19 cellular contexts compared by ENCODE assay signal in genomic region chr11:93552874-93553273, GRCh38. TPM values are rescaled to one million over a fixed set of nuclear protein-coding genes. Genes with fewer than 3 reads are reported as not detected.
A peak's percentile ranks its signal among the peaks of the same experiment; 100 is the strongest.
DNase-seq lines count a peak whose midpoint lies in the region; ATAC-seq, FAIRE-seq and TF ChIP-seq lines count a peak whose summit lies in the region.
"Had no signal": no experiment of that assay in that cellular context is flagged by ENCODE, and none has a peak within 500 bp of the region (broad histone marks: within the 10 kb centered on the region; RNA-seq: fewer than 3 reads in every experiment).

No MANE protein-coding gene starts in this region.

- H3F3A ChIP-seq in neural progenitor cell (ENCODE audit: low read depth): no peaks in the 10 kb centered on the region

- BruUV-seq in GM12878 (replicated peaks; lab: Mats Ljungman, UMichigan): no TSS peak

- H3K27ac ChIP-seq in GM12878 (ENCODE audit: control insufficient read depth, insufficient read depth): no peak overlapping the region
- H3K27ac ChIP-seq in right lobe of liver: no peak overlapping the region
- H3K27ac ChIP-seq in small intestine (ENCODE audit: low read depth in 1 of 2, low read length in 1 of 2): no peak overlapping the region
- no peak overlapping the region for H3K27ac ChIP-seq in ovary
- no peak overlapping the region for H3K27ac ChIP-seq in neural progenitor cell
- H3K27ac ChIP-seq: GM23248 had no signal

- CTCF ChIA-PET in GM12878 (lab: Yijun Ruan, JAX): interaction anchor here (0.7 to 1.4 kb wide), 2 partner anchors 297 to 317 kb away, joined by 3 read pairs; no protein-coding TSS in a partner anchor

- H3K9ac ChIP-seq in GM12878 (ENCODE audit: control insufficient read depth, insufficient read depth, low read length) (no peak overlapping the region), neural progenitor cell (no peak overlapping the region)
- H3K9ac ChIP-seq: GM23248 had no signal

- H3K9me3 ChIP-seq in GM12878 (replicated peaks; ENCODE audit: control insufficient read depth, insufficient read depth, low read length) (no peaks in the 10 kb centered on the region), right lobe of liver (no peaks in the 10 kb centered on the region), small intestine (ENCODE audit: control insufficient read depth, low read depth) (no peaks in the 10 kb centered on the region), ovary (no peaks in the 10 kb centered on the region), neural progenitor cell (ENCODE audit: low read depth) (no peaks in the 10 kb centered on the region)
- H3K9me3 ChIP-seq: Caco-2 had no signal

- no peak for TF ChIP-seq EP300 in GM12878 (IDR thresholded peaks at IDR 0.05; ENCODE audit: borderline replicate concordance in 1 of 2, control insufficient read depth in 1 of 2, low read depth in 2 of 2, low read length in 2 of 2)
- TF ChIP-seq EP300 in ovary (IDR thresholded peaks at IDR 0.05): no peak

- H2AFZ ChIP-seq in GM12878 (ENCODE audit: control insufficient read depth, low read depth, low read length): no peak overlapping the region
- no peak overlapping the region for H2AFZ ChIP-seq in neural progenitor cell (replicated peaks)
- H2AFZ ChIP-seq: GM23248 had no signal

- SMC1A ChIA-PET in GM12878 (lab: Charles Lee; ENCODE audit: uncharacterized antibody, unreplicated experiment): interaction anchor here (1.2 to 1.3 kb wide), 2 partner anchors 12 to 16 kb away, joined by 3 read pairs; no protein-coding TSS in a partner anchor

- H4K20me1 ChIP-seq in GM12878 (ENCODE audit: control insufficient read depth, insufficient read depth) (no peaks in the 10 kb centered on the region), neural progenitor cell (ENCODE audit: low read depth) (no peaks in the 10 kb centered on the region)

- H3K79me2 ChIP-seq in GM12878 (ENCODE audit: control insufficient read depth, insufficient read depth, low read length) (no peaks in the 10 kb centered on the region), neural progenitor cell (ENCODE audit: low read depth) (no peaks in the 10 kb centered on the region)

- H3K36me3 Mint-ChIP-seq in neural progenitor cell: no peaks in the 10 kb centered on the region
- H3K36me3 Mint-ChIP-seq: CD8-positive, alpha-beta T cell had no signal

- H3K27me3 Mint-ChIP-seq in neural progenitor cell (ENCODE audit: insufficient read depth, low read depth): peaks cover 9% of the 10 kb centered on the region

- H3K4me3 ChIP-seq in GM12878: no peak overlapping the region
- no peak overlapping the region for H3K4me3 ChIP-seq in right lobe of liver
- no peak overlapping the region for H3K4me3 ChIP-seq in small intestine (ENCODE audit: low read depth in 1 of 2, low read length in 2 of 2)
- no peak overlapping the region for H3K4me3 ChIP-seq in ovary
- no peak overlapping the region for H3K4me3 ChIP-seq in neural progenitor cell
- H3K4me3 ChIP-seq: GM23248 had no signal

- RAD21 ChIA-PET in GM12878 (lab: Charles Lee; ENCODE audit: unreplicated experiment): no interaction called here

- ATAC-seq in GM12878: peak; percentile 41; the same call in 2 of the 3 replicates
- peak; percentile 76 for ATAC-seq in left lobe of liver
- ATAC-seq in right lobe of liver: peak; percentile 58 to 98 (median 76)
- ATAC-seq: CD8-positive, alpha-beta T cell had no signal

- H3K4me3 Mint-ChIP-seq in neural progenitor cell: no peak overlapping the region
- H3K4me3 Mint-ChIP-seq: CD8-positive, alpha-beta T cell had no signal

- POLR2A ChIA-PET in GM12878 (lab: Charles Lee): no interaction called here

- no peak for DNase-seq in GM12878 (ENCODE audit: low read depth, low spot score)
- DNase-seq in left lobe of liver (ENCODE audit: low spot score): no peak
- no peak for DNase-seq in right lobe of liver
- peak; percentile 20 for DNase-seq in small intestine
- DNase-seq in ovary: no peak
- DNase-seq in stimulated activated naive CD4-positive, alpha-beta T cell (lab: John Stamatoyannopoulos, UW): no peak
- no peak for DNase-seq in NCI-H748 treated with DMSO at 0.1 percent for 48 hours (lab: John Stamatoyannopoulos, UW)
- DNase-seq in neural progenitor cell (ENCODE audit: low spot score): no peak
- DNase-seq: C1 segment of cervical spinal cord; Caco-2; CD8-positive, alpha-beta T cell; DMS153; DND-41; GM23248; H7; HCEC 1CT had no signal

- H3K36me3 ChIP-seq in GM12878 (ENCODE audit: control insufficient read depth in 2 of 2, insufficient read depth in 2 of 2, low read length in 1 of 2) (no peaks in the 10 kb centered on the region), right lobe of liver (no peaks in the 10 kb centered on the region), small intestine (ENCODE audit: control insufficient read depth in 2 of 2, insufficient read depth in 2 of 2, low read length in 2 of 2) (no peaks in the 10 kb centered on the region), ovary (no peaks in the 10 kb centered on the region), neural progenitor cell (no peaks in the 10 kb centered on the region)

- no peaks in the 10 kb centered on the region; the same call in 1 of the 2 replicates for H3K4me1 ChIP-seq in GM12878 (ENCODE audit: control insufficient read depth, insufficient read depth, low read length)
- H3K4me1 ChIP-seq in right lobe of liver: peaks cover 0 to 7% (median 3%) of the 10 kb centered on the region in 4 donors
- H3K4me1 ChIP-seq in small intestine (ENCODE audit: control insufficient read depth in 2 of 2, insufficient read depth in 1 of 2, low read depth in 1 of 2, low read length in 1 of 2): peaks cover 0 to 4% of the 10 kb centered on the region in 2 donors
- H3K4me1 ChIP-seq in ovary (ENCODE audit: insufficient read depth): no peaks in the 10 kb centered on the region
- no peaks in the 10 kb centered on the region for H3K4me1 ChIP-seq in neural progenitor cell

- intact Hi-C loops in GM12878 (cut with micrococcal nuclease; ENCODE audit: unreplicated experiment): no loop called here
- intact Hi-C loops in right lobe of liver (cut with DNase I): no loop called here
- intact Hi-C loops in ovary (cut with DNase I): loop anchor here in 1 of 4 donors (10.0 kb wide), 1 partner anchor 102 kb away; no protein-coding TSS in a partner anchor

- 0 out of 4 replicates have a peak, but pooled peaks cover 0 to 2% of the 10 kb centered on the region in 2 experiments for H3K27me3 ChIP-seq in GM12878 (replicated peaks in 1 of 2; ENCODE audit: control insufficient read depth in 2 of 2, insufficient read depth in 2 of 2, low read length in 1 of 2)
- no peaks in the 10 kb centered on the region for H3K27me3 ChIP-seq in right lobe of liver
- H3K27me3 ChIP-seq in small intestine (ENCODE audit: control insufficient read depth in 2 of 2, insufficient read depth in 2 of 2, low read length in 2 of 2): no peaks in the 10 kb centered on the region
- no peaks in the 10 kb centered on the region for H3K27me3 ChIP-seq in ovary
- no peaks in the 10 kb centered on the region for H3K27me3 ChIP-seq in neural progenitor cell

- FAIRE-seq in GM12878 (lab: Jason Lieb, UNC) (no peak), small intestine (lab: Jason Lieb, UNC) (no peak)
- FAIRE-seq: G401.6, GM19239, H1 had no signal

- TF ChIP-seq POLR2A in GM12878 (IDR thresholded peaks at IDR 0.05; ENCODE audit: low read depth, low read length): no peak
- TF ChIP-seq POLR2A in right lobe of liver (IDR thresholded peaks at IDR 0.05): no peak
- no peak for TF ChIP-seq POLR2A in ovary (IDR thresholded peaks at IDR 0.05)

- H3K9me3 Mint-ChIP-seq in neural progenitor cell: no peaks in the 10 kb centered on the region
- H3K9me3 Mint-ChIP-seq: CD8-positive, alpha-beta T cell had no signal

- no peak overlapping the region for H3K27ac Mint-ChIP-seq in neural progenitor cell
- H3K27ac Mint-ChIP-seq: CD8-positive, alpha-beta T cell had no signal

- peaks cover 6% of the 10 kb centered on the region for H3K4me1 Mint-ChIP-seq in neural progenitor cell

- in situ Hi-C loops in GM12878 (cut with MboI): no loop called here

- no peak for TF ChIP-seq CTCF in GM12878 (IDR thresholded peaks at IDR 0.05 in 2 of 3, conservative IDR thresholded peaks at IDR 0.05 in 1 of 3; ENCODE audit: control insufficient read depth in 2 of 3, extremely low read depth in 1 of 3, insufficient read depth in 1 of 3, low read depth in 3 of 3, low read length in 3 of 3)
- no peak for TF ChIP-seq CTCF in right lobe of liver (IDR thresholded peaks at IDR 0.05)
- no peak for TF ChIP-seq CTCF in ovary (IDR thresholded peaks at IDR 0.05)
- no peak for TF ChIP-seq CTCF in neural progenitor cell (IDR thresholded peaks at IDR 0.05)

- WGBS in GM12878 (ENCODE audit: insufficient coverage, insufficient replicate concordance, low lambda C conversion rate, missing lambda C conversion rate): 7% methylated on average over 1 of the region's 1 CpG
- WGBS in right lobe of liver (ENCODE audit: insufficient coverage, low coverage, low lambda C conversion rate, missing lambda C conversion rate): 25% methylated on average over 1 of the region's 1 CpG
- WGBS in small intestine, 3 donors: 19 to 66% (median 33%) methylated on average over 1 of the region's 1 CpG
- WGBS in ovary, 3 donors: 63 to 77% (median 67%) methylated on average over 1 of the region's 1 CpG

- H3K4me2 ChIP-seq in GM12878 (ENCODE audit: control insufficient read depth, insufficient read depth): no peak overlapping the region
- H3K4me2 ChIP-seq in neural progenitor cell: no peak overlapping the region

- TF ChIP-seq RAD21 in GM12878 (IDR thresholded peaks at IDR 0.05; ENCODE audit: insufficient read depth, low read depth, low read length): no peak

RNA-seq across cellular contexts. Expression of gene SMCO4, which starts 9.7 kb away (rescaled TPM):
- 20.0 and 25.0 TPM in 2 replicates for total RNA-seq in GM12878 (2013; cell fraction: nucleolus; rRNA removed)
- total RNA-seq in GM12878 (2014; rRNA removed) (27.9 and 29.6 TPM in 2 replicates), GM12878 (2014; rRNA removed; fragmentation: Illumina TruSeq; extraction: Trizol) (23.6 and 24.4 TPM in 2 replicates), GM12878 (2021) (24.8 and 26.1 TPM in 2 replicates), left lobe of liver (48.7 TPM), right lobe of liver (100 to 1,000 TPM in 1 of 6 experiments, 10 to 100 TPM in 5; 43.5 to 106 (median 51.8) TPM), ovary (10 to 100 TPM; 10.8 to 26.5 (median 20.2) TPM), neural progenitor cell (ENCODE audit: low replicate concordance) (27.8 and 35.1 TPM in 2 replicates)
- 31.0 TPM for polyA plus RNA-seq in GM12878 (2011; ENCODE audit: low read depth)
- polyA plus RNA-seq in GM12878 (2011; rRNA removed) (56.8 and 59.9 TPM in 2 replicates), GM12878 (2014; fragmentation: Illumina TruSeq; extraction: Trizol) (18.7 and 25.9 TPM in 2 replicates), GM12878 (2014; fragmentation: Nextera tagmentation; extraction: Ambion mirVana) (1 to 10 TPM; 3.6 to 8.1 TPM), GM12878 (2014; rRNA removed) (31.4 and 40.3 TPM in 2 replicates), GM12878 (2016; fragmentation: Nextera tagmentation; extraction: Ambion mirVana) (10 to 100 TPM; 36.4 to 41.8 TPM), small intestine (100 to 1,000 TPM in 2 of 3 donors, 10 to 100 TPM in 1; 51.0 to 207 (median 139) TPM), ovary (10 to 100 TPM; 12.6 to 52.7 TPM)
- polyA plus RNA-seq in GM12878 (2011; cell fraction: cytosol; rRNA removed): 53.5 and 81.3 TPM in 2 replicates
- 42.5 and 56.3 TPM in 2 replicates for polyA plus RNA-seq in GM12878 (2011; cell fraction: nucleus; rRNA removed)
- polyA plus RNA-seq in GM12878 (2012): 44.7 and 48.4 TPM in 2 replicates
- polyA minus RNA-seq in GM12878 (2011; rRNA and poly(A)+ RNA removed): 14.8 and 28.9 TPM in 2 replicates
- 8.0 and 15.2 TPM in 2 replicates for polyA minus RNA-seq in GM12878 (2011; cell fraction: cytosol; rRNA and poly(A)+ RNA removed)
- 8.9 and 11.4 TPM in 2 replicates for polyA minus RNA-seq in GM12878 (2011; cell fraction: nucleus; rRNA and poly(A)+ RNA removed)
